ENCODE assay signal across 11 cellular contexts in genomic region chr15:73368301-73369072, GRCh38. TPM values are rescaled to one million over a fixed set of nuclear protein-coding genes. Genes with fewer than 3 reads are reported as not detected.
A peak's percentile ranks its signal among the peaks of the same experiment; 100 is the strongest.
DNase-seq lines count a peak whose midpoint lies in the region; ATAC-seq and TF ChIP-seq lines count a peak whose summit lies in the region.
"Had no signal": no experiment of that assay in that cellular context is flagged by ENCODE, and none has a peak within 500 bp of the region (broad histone marks: within the 10 kb centered on the region; RNA-seq: fewer than 3 reads in every experiment).

HCN4 (minus strand) TSS chr15:73368958; CDS start chr15:73368270, 688 bp downstream.

- H3K27me3 ChIP-seq in iPS-18a (ENCODE audit: control insufficient read depth, insufficient read depth, low read length) (peaks cover 42% of the 10 kb centered on the region), stomach smooth muscle (ENCODE audit: control insufficient read depth in 1 of 2, insufficient read depth in 2 of 2, low read length in 2 of 2) (peaks cover 48 to 71% of the 10 kb centered on the region in 2 donors)

- DNase-seq in NCI-H1417 (lab: John Stamatoyannopoulos, UW) (peak; percentile 63 to 90 (median 84)), NCI-H1417 treated with DMSO at 0.1 percent for 48 hours (lab: John Stamatoyannopoulos, UW) (no peak), WTC11 (ENCODE audit: low spot score) (peak; percentile 84), HT-29 (ENCODE audit: low spot score) (no peak)
- no peak for DNase-seq in activated CD4-positive, alpha-beta T cell treated with anti-CD3 and anti-CD28 coated beads, Interleukin-2, amount 50 U/mL, for 4 hours
- DNase-seq: ACHN had no signal

- H3K9me3 Mint-ChIP-seq in WTC11, result no peaks in the 10 kb centered on the region

- H3K36me3 ChIP-seq in iPS-18a (ENCODE audit: control insufficient read depth, low read depth, low read length) (no peaks in the 10 kb centered on the region), stomach smooth muscle (ENCODE audit: control insufficient read depth in 2 of 2, insufficient read depth in 2 of 2, low read length in 2 of 2) (no peaks in the 10 kb centered on the region)

- H3K27me3 Mint-ChIP-seq in WTC11 (ENCODE audit: low read depth), result peaks cover 49% of the 10 kb centered on the region

- no peak for TF ChIP-seq POLR2A in GM18505 (IDR thresholded peaks at IDR 0.05; ENCODE audit: borderline replicate concordance, extremely low read depth, insufficient read depth, insufficient read length)

- H3K9me3 ChIP-seq in iPS-18a (ENCODE audit: control insufficient read depth, low read depth, low read length), result no peaks in the 10 kb centered on the region
- no peaks in the 10 kb centered on the region for H3K9me3 ChIP-seq in stomach smooth muscle (ENCODE audit: control insufficient read depth in 2 of 2, low read length in 2 of 2)

- H3K4me1 ChIP-seq in iPS-18a (ENCODE audit: control insufficient read depth, low read depth, low read length) (peaks cover 14% of the 10 kb centered on the region), stomach smooth muscle (ENCODE audit: control insufficient read depth, insufficient read depth, low read length) (peaks cover 9% of the 10 kb centered on the region)

- POLR2A ChIA-PET in WTC11 (lab: Charles Lee), result interaction anchor here (0.6 to 0.8 kb wide), 3 partner anchors 24 to 170 kb away, joined by 3 to 5 read pairs (median 3); no protein-coding TSS in a partner anchor

- ATAC-seq in WTC11, result peak; percentile 67
- ATAC-seq in GM18505 (IDR thresholded peaks at IDR 0.05; ENCODE audit: unreplicated experiment), result no peak

- CTCF ChIA-PET in WTC11 (lab: Charles Lee), result interaction anchor here (0.6 to 1.7 kb wide), 7 partner anchors 17 to 1400 kb away, joined by 3 to 6 read pairs (median 4); no protein-coding TSS in a partner anchor

- H3K27ac ChIP-seq in iPS-18a (ENCODE audit: low read length) (no peak within 1 kb of the TSS), stomach smooth muscle (ENCODE audit: low read length) (no peak within 1 kb of the TSS)
- H3K27ac ChIP-seq: HL-60 had no signal

- H3K4me3 Mint-ChIP-seq in WTC11, result peak within 1 kb of the TSS; percentile 76

- H3K27ac Mint-ChIP-seq in WTC11, result no peak within 1 kb of the TSS

- no peak for TF ChIP-seq CTCF in WTC11 (IDR thresholded peaks at IDR 0.05)

- peak within 1 kb of the TSS; percentile 54 for H3K4me3 ChIP-seq in iPS-18a (ENCODE audit: low read length)
- H3K4me3 ChIP-seq in stomach smooth muscle (ENCODE audit: low read length in 2 of 2), result peak within 1 kb of the TSS; percentile 19 to 35

- peaks cover 52% of the 10 kb centered on the region for H3K4me1 Mint-ChIP-seq in WTC11

- H3K9ac ChIP-seq in iPS-18a (ENCODE audit: low read length) (peak within 1 kb of the TSS; percentile 58), stomach smooth muscle (ENCODE audit: low read length in 2 of 2) (no peak within 1 kb of the TSS)

- no peaks in the 10 kb centered on the region for H3K36me3 Mint-ChIP-seq in WTC11

TF ChIP-seq in WTC11, 78 proteins besides CTCF, POLR2A, EP300 and RAD21:
- TF ChIP-seq FOXK1 (CRISPR knock-in tag; IDR thresholded peaks at IDR 0.05), result peak; percentile 59
- TF ChIP-seq MXD4 (CRISPR knock-in tag; IDR thresholded peaks at IDR 0.05; ENCODE audit: borderline replicate concordance), result no peak
- 0 out of 2 replicates have a peak, but pooled peaks have one; percentile 6 for TF ChIP-seq PRDM15 (CRISPR knock-in tag; IDR thresholded peaks at IDR 0.05)
- 0 out of 2 replicates have a peak, but pooled peaks have one; percentile 11 for TF ChIP-seq FOXP1 (CRISPR knock-in tag; IDR thresholded peaks at IDR 0.05; ENCODE audit: borderline replicate concordance)

RNA-seq across cellular contexts. Expression of gene HCN4, which starts in this region (rescaled TPM):
- 8.6 to 10.5 TPM (median 9.0 TPM) in 3 replicates for total RNA-seq in WTC11 (2021)
- total RNA-seq in HT-29 (2014; rRNA removed; shearing (Covaris generic)), result not detected in 2 replicates
- total RNA-seq: liver had no signal

Comparison
In these comparisons a context has a peak if more than half of its experiments do, and no peak if none do; other contexts are left out.
1. DNase-seq: peak in NCI-H1417 (3 of 3) and WTC11 (single experiment); none in NCI-H1417 treated with DMSO at 0.1 percent for 48 hours (single experiment), HT-29 (single experiment) and activated CD4-positive, alpha-beta T cell treated with anti-CD3 and anti-CD28 coated beads, Interleukin-2, amount 50 U/mL, for 4 hours (0 of 2).